Comparison of ENCODE assay signal across 8 cellular contexts in the genomic region with DNA sequence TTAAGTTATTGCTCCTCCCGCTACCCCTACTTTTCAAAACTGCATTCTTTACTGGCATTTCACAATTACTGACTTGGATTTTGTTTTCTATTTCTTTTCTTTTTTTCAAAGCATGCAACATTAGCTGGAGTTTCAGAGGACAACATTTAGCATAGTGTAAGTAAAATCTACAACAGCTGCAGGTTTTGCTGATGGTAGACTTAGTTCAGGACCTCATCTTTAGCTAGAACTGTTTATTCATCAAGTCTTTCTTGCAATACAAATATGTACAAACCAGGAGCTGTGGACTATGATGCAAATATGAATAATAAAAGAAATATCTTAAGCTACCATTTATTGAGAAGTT. TPM values are rescaled to one million over a fixed set of nuclear protein-coding genes. Genes with fewer than 3 reads are reported as not detected.
DNase-seq lines count a peak whose midpoint lies in the region; ATAC-seq and TF ChIP-seq lines count a peak whose summit lies in the region.

No MANE protein-coding gene starts in this region.

- H3K9me3 ChIP-seq in SK-N-SH (no peaks in the 10 kb centered on the region), hepatocyte (ENCODE audit: low read depth) (no peaks in the 10 kb centered on the region), subcutaneous abdominal adipose tissue (ENCODE audit: control insufficient read depth in 5 of 5, low read length in 5 of 5) (no peaks in the 10 kb centered on the region)

- no peak for TF ChIP-seq EP300 in SK-N-SH (IDR thresholded peaks at IDR 0.05; ENCODE audit: borderline replicate concordance in 1 of 2, low read depth in 1 of 2, low read length in 1 of 2)

- no peaks in the 10 kb centered on the region for H4K20me1 ChIP-seq in SK-N-SH (ENCODE audit: insufficient read depth)
- no peaks in the 10 kb centered on the region for H4K20me1 ChIP-seq in hepatocyte (ENCODE audit: insufficient read depth, poor library complexity, severe bottlenecking)

- H3K4me1 Mint-ChIP-seq in T-helper 1 cell treated with Interleukin-12 subunit alpha and Interleukin-12 subunit beta and Interleukin-4 antibody, amounts not matched to agents 30 μg/mL and 1 μg/mL, for 36 hours (ENCODE audit: low read depth): peaks cover 16% of the 10 kb centered on the region

- no peak for ATAC-seq in HG03095 (IDR thresholded peaks at IDR 0.05; ENCODE audit: unreplicated experiment)

- peak overlapping the region; percentile 87 for H3K27ac Mint-ChIP-seq in T-helper 1 cell treated with Interleukin-12 subunit alpha and Interleukin-12 subunit beta and Interleukin-4 antibody, amounts not matched to agents 30 μg/mL and 1 μg/mL, for 36 hours

- CTCF ChIA-PET in SK-N-SH (lab: Yijun Ruan, JAX): interaction anchor here (0.7 to 3.3 kb wide), 16 partner anchors 12 to 1161 kb away, joined by 3 to 15 read pairs (median 4); a partner anchor contains a TSS

- 0 out of 2 replicates have a peak, but pooled peaks cover 9% of the 10 kb centered on the region for H3K79me2 ChIP-seq in SK-N-SH (ENCODE audit: insufficient read depth)
- peaks cover 12% of the 10 kb centered on the region for H3K79me2 ChIP-seq in hepatocyte

- no peaks in the 10 kb centered on the region for H3F3A ChIP-seq in SK-N-SH (replicated peaks; ENCODE audit: insufficient read depth)

- H3K9me2 ChIP-seq in SK-N-SH (no peaks in the 10 kb centered on the region), hepatocyte (replicated peaks; ENCODE audit: insufficient read depth) (no peaks in the 10 kb centered on the region)

- no peak for DNase-seq in T-helper 1 cell
- DNase-seq in SK-N-SH: no peak
- DNase-seq in hepatocyte (ENCODE audit: low spot score): no peak
- no peak for DNase-seq in NCI-H446 (lab: John Stamatoyannopoulos, UW)
- no peak for DNase-seq in KG1 (lab: John Stamatoyannopoulos, UW)

- H3K27ac ChIP-seq in SK-N-SH (ENCODE audit: low read depth in 2 of 2, low read length in 1 of 2): no peak overlapping the region; a peak in 1 of 4 replicates
- H3K27ac ChIP-seq in hepatocyte: no peak overlapping the region
- H3K27ac ChIP-seq in subcutaneous abdominal adipose tissue (ENCODE audit: low read depth, low read length): peak overlapping the region; percentile 94

- WGBS in SK-N-SH (ENCODE audit: low lambda C conversion rate): 5% methylated on average over 1 of the region's 1 CpG
- WGBS in hepatocyte (ENCODE audit: low lambda C conversion rate, missing lambda C conversion rate): 11% methylated on average over 1 of the region's 1 CpG

- H2AFZ ChIP-seq in SK-N-SH (ENCODE audit: low read depth): peak overlapping the region; percentile 89
- peak overlapping the region; percentile 73 for H2AFZ ChIP-seq in hepatocyte

- peaks cover 18% of the 10 kb centered on the region for H3K27me3 Mint-ChIP-seq in T-helper 1 cell treated with Interleukin-12 subunit alpha and Interleukin-12 subunit beta and Interleukin-4 antibody, amounts not matched to agents 30 μg/mL and 1 μg/mL, for 36 hours (ENCODE audit: low read depth)

- no peaks in the 10 kb centered on the region for H3K9me3 Mint-ChIP-seq in T-helper 1 cell treated with Interleukin-12 subunit alpha and Interleukin-12 subunit beta and Interleukin-4 antibody, amounts not matched to agents 30 μg/mL and 1 μg/mL, for 36 hours

- peak overlapping the region; percentile 85 to 99 for H3K4me3 ChIP-seq in SK-N-SH (ENCODE audit: low read depth in 2 of 2, low read length in 1 of 2)
- H3K4me3 ChIP-seq in hepatocyte: peak overlapping the region; percentile 73
- peak overlapping the region; percentile 94 to 100 (median 98) for H3K4me3 ChIP-seq in subcutaneous abdominal adipose tissue (ENCODE audit: low read depth in 1 of 5, low read length in 5 of 5)

- H3K4me2 ChIP-seq in SK-N-SH (peak overlapping the region; percentile 89), hepatocyte (peak overlapping the region; percentile 78)

- H3K9ac ChIP-seq in SK-N-SH: no peak overlapping the region
- peak overlapping the region in 3 of 5 donors; percentile 82 to 91 (median 84) for H3K9ac ChIP-seq in subcutaneous abdominal adipose tissue (ENCODE audit: low read length in 5 of 5)

- POLR2A ChIA-PET in SK-N-SH (lab: Yijun Ruan, JAX): no interaction called here

- H3K36me3 ChIP-seq in SK-N-SH (replicated peaks in 1 of 2; ENCODE audit: control insufficient read depth in 1 of 2, insufficient read depth in 2 of 2, low read length in 1 of 2) (peaks cover 0 to 2% of the 10 kb centered on the region in 2 experiments), hepatocyte (replicated peaks; ENCODE audit: insufficient read depth, low read depth) (no peaks in the 10 kb centered on the region), subcutaneous abdominal adipose tissue (ENCODE audit: control insufficient read depth in 5 of 5, insufficient read depth in 5 of 5, low read length in 5 of 5) (no peaks in the 10 kb centered on the region)

- TF ChIP-seq RAD21 in SK-N-SH (IDR thresholded peaks at IDR 0.05; ENCODE audit: low read length): no peak

- H3K4me1 ChIP-seq in SK-N-SH (ENCODE audit: control insufficient read depth in 1 of 2, insufficient read depth in 2 of 2, low read depth in 1 of 2, low read length in 1 of 2) (peaks cover 6% of the 10 kb centered on the region in 2 experiments; a peak in 2 of 4 replicates), hepatocyte (ENCODE audit: insufficient read depth) (peaks cover 6% of the 10 kb centered on the region), subcutaneous abdominal adipose tissue (ENCODE audit: control insufficient read depth in 5 of 5, insufficient read depth in 5 of 5, low read length in 5 of 5) (peaks cover 2 to 16% (median 12%) of the 10 kb centered on the region in 5 donors)

- no peaks in the 10 kb centered on the region for H3K27me3 ChIP-seq in SK-N-SH (ENCODE audit: insufficient read depth)
- peaks cover 15% of the 10 kb centered on the region for H3K27me3 ChIP-seq in hepatocyte
- H3K27me3 ChIP-seq in subcutaneous abdominal adipose tissue (ENCODE audit: control insufficient read depth in 5 of 5, insufficient read depth in 4 of 5, low read length in 5 of 5): peaks cover 0 to 7% (median under 1%) of the 10 kb centered on the region in 5 donors

- peak overlapping the region; percentile 97 for H3K4me3 Mint-ChIP-seq in T-helper 1 cell treated with Interleukin-12 subunit alpha and Interleukin-12 subunit beta and Interleukin-4 antibody, amounts not matched to agents 30 μg/mL and 1 μg/mL, for 36 hours

- TF ChIP-seq CTCF in SK-N-SH (IDR thresholded peaks at IDR 0.05) (no peak), hepatocyte (IDR thresholded peaks at IDR 0.05; ENCODE audit: poor library complexity) (no peak)

- H3K36me3 Mint-ChIP-seq in T-helper 1 cell treated with Interleukin-12 subunit alpha and Interleukin-12 subunit beta and Interleukin-4 antibody, amounts not matched to agents 30 μg/mL and 1 μg/mL, for 36 hours (ENCODE audit: low read depth): no peaks in the 10 kb centered on the region

TF ChIP-seq in SK-N-SH, 30 proteins besides CTCF, POLR2A, EP300 and RAD21:
- TF ChIP-seq MEF2A (IDR thresholded peaks at IDR 0.05; ENCODE audit: borderline replicate concordance, low read depth): no peak
- TF ChIP-seq ELF1 (IDR thresholded peaks at IDR 0.05): no peak
- TF ChIP-seq GABPA (IDR thresholded peaks at IDR 0.05; ENCODE audit: low read depth): no peak; the same call in 1 of the 2 replicates
- TF ChIP-seq TCF12 (IDR thresholded peaks at IDR 0.05): no peak

RNA-seq across cellular contexts. Expression of a gene that starts 0.7 kb away (rescaled TPM):
- 1.2 and 1.4 TPM in 2 replicates for polyA plus RNA-seq in SK-N-SH (2012; rRNA removed)
- polyA plus RNA-seq in SK-N-SH (2012; cell fraction: cytosol; rRNA removed): 1.6 and 2.1 TPM in 2 replicates
- polyA plus RNA-seq in SK-N-SH (2012; cell fraction: nucleus; rRNA removed): 1.0 and 3.2 TPM in 2 replicates
- total RNA-seq in hepatocyte: 13.1 and 13.7 TPM in 2 replicates
- polyA plus RNA-seq in hepatocyte: 2.7 and 4.1 TPM in 2 replicates
